ENCODE assay signal across 3 cellular contexts in genomic region chr12:47957671-47958070, GRCh38. TPM values are rescaled to one million over a fixed set of nuclear protein-coding genes. Genes with fewer than 3 reads are reported as not detected.
"Had no signal": no experiment of that assay in that cellular context is flagged by ENCODE, and none has a peak within 500 bp of the region (broad histone marks: within the 10 kb centered on the region; RNA-seq: fewer than 3 reads in every experiment).

No MANE protein-coding gene starts in this region.

RNA-seq across cellular contexts. Expression of gene COL2A1, which starts 46.6 kb away (rescaled TPM):
- total RNA-seq: GM23248, H4, HFFc6 had no signal
- polyA plus RNA-seq: GM23248 had no signal
